2 cellular contexts compared by ENCODE assay signal in genomic region chr18:3103576-3103975, GRCh38.
A peak's percentile ranks its signal among the peaks of the same experiment; 100 is the strongest.
TF ChIP-seq lines count a peak whose summit lies in the region.

No MANE protein-coding gene starts in this region.

TF ChIP-seq in SK-N-SH treated with all-trans-retinoic acid at 6 μM for 48 hours, 23 proteins besides CTCF, POLR2A, EP300 and RAD21:
- TF ChIP-seq, protein P1, sequence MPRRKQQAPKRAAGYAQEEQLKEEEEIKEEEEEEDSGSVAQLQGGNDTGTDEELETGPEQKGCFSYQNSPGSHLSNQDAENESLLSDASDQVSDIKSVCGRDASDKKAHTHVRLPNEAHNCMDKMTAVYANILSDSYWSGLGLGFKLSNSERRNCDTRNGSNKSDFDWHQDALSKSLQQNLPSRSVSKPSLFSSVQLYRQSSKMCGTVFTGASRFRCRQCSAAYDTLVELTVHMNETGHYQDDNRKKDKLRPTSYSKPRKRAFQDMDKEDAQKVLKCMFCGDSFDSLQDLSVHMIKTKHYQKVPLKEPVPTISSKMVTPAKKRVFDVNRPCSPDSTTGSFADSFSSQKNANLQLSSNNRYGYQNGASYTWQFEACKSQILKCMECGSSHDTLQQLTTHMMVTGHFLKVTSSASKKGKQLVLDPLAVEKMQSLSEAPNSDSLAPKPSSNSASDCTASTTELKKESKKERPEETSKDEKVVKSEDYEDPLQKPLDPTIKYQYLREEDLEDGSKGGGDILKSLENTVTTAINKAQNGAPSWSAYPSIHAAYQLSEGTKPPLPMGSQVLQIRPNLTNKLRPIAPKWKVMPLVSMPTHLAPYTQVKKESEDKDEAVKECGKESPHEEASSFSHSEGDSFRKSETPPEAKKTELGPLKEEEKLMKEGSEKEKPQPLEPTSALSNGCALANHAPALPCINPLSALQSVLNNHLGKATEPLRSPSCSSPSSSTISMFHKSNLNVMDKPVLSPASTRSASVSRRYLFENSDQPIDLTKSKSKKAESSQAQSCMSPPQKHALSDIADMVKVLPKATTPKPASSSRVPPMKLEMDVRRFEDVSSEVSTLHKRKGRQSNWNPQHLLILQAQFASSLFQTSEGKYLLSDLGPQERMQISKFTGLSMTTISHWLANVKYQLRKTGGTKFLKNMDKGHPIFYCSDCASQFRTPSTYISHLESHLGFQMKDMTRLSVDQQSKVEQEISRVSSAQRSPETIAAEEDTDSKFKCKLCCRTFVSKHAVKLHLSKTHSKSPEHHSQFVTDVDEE (CRISPR knock-in tag; IDR thresholded peaks at IDR 0.05) = no peak
- peak; percentile 82 for TF ChIP-seq ZNF70 (CRISPR knock-in tag; IDR thresholded peaks at IDR 0.05)

TF ChIP-seq in SK-N-SH, 30 proteins besides CTCF, POLR2A, EP300 and RAD21 (continued from another document):
- TF ChIP-seq, protein P2, sequence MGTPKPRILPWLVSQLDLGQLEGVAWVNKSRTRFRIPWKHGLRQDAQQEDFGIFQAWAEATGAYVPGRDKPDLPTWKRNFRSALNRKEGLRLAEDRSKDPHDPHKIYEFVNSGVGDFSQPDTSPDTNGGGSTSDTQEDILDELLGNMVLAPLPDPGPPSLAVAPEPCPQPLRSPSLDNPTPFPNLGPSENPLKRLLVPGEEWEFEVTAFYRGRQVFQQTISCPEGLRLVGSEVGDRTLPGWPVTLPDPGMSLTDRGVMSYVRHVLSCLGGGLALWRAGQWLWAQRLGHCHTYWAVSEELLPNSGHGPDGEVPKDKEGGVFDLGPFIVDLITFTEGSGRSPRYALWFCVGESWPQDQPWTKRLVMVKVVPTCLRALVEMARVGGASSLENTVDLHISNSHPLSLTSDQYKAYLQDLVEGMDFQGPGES (IDR thresholded peaks at IDR 0.05; ENCODE audit: low read depth, low read length) = no peak
